ENCODE assay signal across 1 cellular context in genomic region chr18:43627833-43628370, GRCh38.
TF ChIP-seq lines count a peak whose summit lies in the region.

No MANE protein-coding gene starts in this region.

TF ChIP-seq in GM23338, 12 proteins besides CTCF, POLR2A, EP300 and RAD21 (continued from another document):
- TF ChIP-seq ZNF462 (CRISPR knock-in tag; IDR thresholded peaks at IDR 0.05) (no peak), ZNF331 (CRISPR knock-in tag; IDR thresholded peaks at IDR 0.05; ENCODE audit: low read depth) (no peak), POLR2AphosphoS5 (IDR thresholded peaks at IDR 0.05; ENCODE audit: low read depth) (no peak), ZNF114 (CRISPR knock-in tag; IDR thresholded peaks at IDR 0.05) (no peak), EZH2 (IDR thresholded peaks at IDR 0.05; ENCODE audit: low read depth, unreplicated experiment) (no peak)
